In the genomic region with DNA sequence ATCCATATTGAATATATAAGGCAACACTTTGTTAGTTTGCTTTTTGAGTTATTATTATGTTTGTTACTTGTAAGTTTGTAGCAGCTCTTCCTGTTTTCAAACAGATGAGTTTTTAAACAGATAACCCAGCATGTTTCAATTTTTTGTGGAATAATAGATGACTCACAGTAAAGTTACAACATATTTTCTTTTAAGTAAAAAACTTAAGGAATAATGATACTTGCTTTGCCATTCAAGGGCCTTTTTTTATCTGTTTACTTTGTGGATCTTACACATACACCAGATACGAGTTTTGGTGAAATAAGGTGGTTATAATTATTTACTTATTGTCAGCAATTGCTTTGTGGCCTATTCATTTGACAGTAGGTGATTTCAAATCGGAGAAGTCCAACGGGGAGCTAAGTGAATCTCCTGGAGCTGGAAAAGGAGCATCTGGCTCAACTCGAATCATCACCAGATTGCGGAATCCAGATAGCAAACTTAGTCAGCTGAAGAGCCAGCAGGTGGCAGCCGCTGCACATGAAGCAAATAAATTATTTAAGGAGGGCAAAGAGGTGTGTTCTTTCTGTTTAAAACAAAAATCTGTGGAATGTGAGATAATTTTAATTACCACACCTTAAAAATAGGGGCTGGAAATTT, we compare ENCODE assay signal across 10 cellular contexts.
A peak's percentile ranks its signal among the peaks of the same experiment; 100 is the strongest.
DNase-seq lines count a peak whose midpoint lies in the region; ATAC-seq, FAIRE-seq and TF ChIP-seq lines count a peak whose summit lies in the region.
"Had no signal": no experiment of that assay in that cellular context is flagged by ENCODE, and none has a peak within 500 bp of the region (broad histone marks: within the 10 kb centered on the region; RNA-seq: fewer than 3 reads in every experiment).

No MANE protein-coding gene starts in this region.

- H3K27me3 Mint-ChIP-seq in H9 (ENCODE audit: low read depth), result no peaks in the 10 kb centered on the region
- H3K27me3 Mint-ChIP-seq in activated T-cell treated with anti-CD3 and anti-CD28 coated beads, Interleukin-2, amount 50 U/mL, for 24 hours, result no peaks in the 10 kb centered on the region
- H3K27me3 Mint-ChIP-seq: activated naive CD8-positive, alpha-beta T cell treated with anti-CD3 and anti-CD28 coated beads for 36 hours had no signal

- H3K4me2 ChIP-seq in A549 (peak overlapping the region; percentile 38; the same call in 1 of the 3 replicates), H9 (ENCODE audit: insufficient read depth, insufficient read length, low read length) (no peak overlapping the region)

- no peak overlapping the region for H3K56ac ChIP-seq in H9 (ENCODE audit: insufficient read length, low read depth, low read length)

- H2AK5ac ChIP-seq in H9 (ENCODE audit: insufficient read length, low read length), result no peak overlapping the region

- H4K20me1 ChIP-seq in H9 (ENCODE audit: control insufficient read depth, insufficient read depth, insufficient read length), result no peaks in the 10 kb centered on the region

- no peak overlapping the region for H4K91ac ChIP-seq in H9 (ENCODE audit: insufficient read length, low read depth, low read length)

- no peak overlapping the region for H2BK15ac ChIP-seq in H9 (ENCODE audit: low read depth, low read length)

- no peak overlapping the region for H3T11ph ChIP-seq in H9 (ENCODE audit: low read length)

- POLR2A ChIA-PET in A549 (lab: Yijun Ruan, JAX), result no interaction called here

- no peak overlapping the region for H2BK20ac ChIP-seq in H9 (ENCODE audit: low read depth, low read length, poor library complexity, severe bottlenecking)

- no peak for FAIRE-seq in A549 (lab: Jason Lieb, UNC)
- FAIRE-seq: G401.6 had no signal

- no peaks in the 10 kb centered on the region for H3K23me2 ChIP-seq in H9 (ENCODE audit: insufficient read length, low read depth, low read length, poor library complexity, severe bottlenecking)

- no peak overlapping the region for H3K4me3 Mint-ChIP-seq in H9
- H3K4me3 Mint-ChIP-seq in activated T-cell treated with anti-CD3 and anti-CD28 coated beads, Interleukin-2, amount 50 U/mL, for 24 hours, result no peak overlapping the region
- H3K4me3 Mint-ChIP-seq: activated naive CD8-positive, alpha-beta T cell treated with anti-CD3 and anti-CD28 coated beads for 36 hours had no signal

- no peak overlapping the region for H2BK120ac ChIP-seq in H9 (ENCODE audit: low read depth, low read length, poor library complexity, severe bottlenecking)

- H2BK12ac ChIP-seq in H9 (ENCODE audit: insufficient read length, low read depth, low read length), result no peak overlapping the region

- no peak overlapping the region for H3K4me3 ChIP-seq in A549

- H3K27ac ChIP-seq in A549 (no peak overlapping the region), H9 (ENCODE audit: insufficient read length, low read depth, low read length) (no peak overlapping the region), VCaP (peak overlapping the region; percentile 36)

- no peak overlapping the region for H4K5ac ChIP-seq in H9 (ENCODE audit: insufficient read length, low read depth, low read length)

- no peak overlapping the region for H3K18ac ChIP-seq in H9 (ENCODE audit: insufficient read length, low read depth, low read length)

- 31% methylated on average over 6 of the region's 6 CpGs for WGBS in A549 (ENCODE audit: missing lambda C conversion rate)
- WGBS in H9 (ENCODE audit: extremely low coverage, insufficient read length, low lambda C conversion rate), result no CpG with 5 or more reads among the region's 6 CpGs

- no peaks in the 10 kb centered on the region for H3K79me1 ChIP-seq in H9 (ENCODE audit: insufficient read depth, low read depth, low read length, poor library complexity, severe bottlenecking)

- CTCF ChIA-PET in A549 (lab: Yijun Ruan, JAX), result interaction anchor here (0.5 to 2.4 kb wide), 22 partner anchors 10 to 1343 kb away, joined by 3 to 19 read pairs (median 3); no protein-coding TSS in a partner anchor

- H3K9me3 Mint-ChIP-seq in H9, result no peaks in the 10 kb centered on the region
- no peaks in the 10 kb centered on the region for H3K9me3 Mint-ChIP-seq in activated T-cell treated with anti-CD3 and anti-CD28 coated beads, Interleukin-2, amount 50 U/mL, for 24 hours
- H3K9me3 Mint-ChIP-seq: activated naive CD8-positive, alpha-beta T cell treated with anti-CD3 and anti-CD28 coated beads for 36 hours had no signal

- ATAC-seq in A549 (peak; percentile 82 to 83), GM18867 (IDR thresholded peaks at IDR 0.05; ENCODE audit: unreplicated experiment) (no peak), GM21717 (IDR thresholded peaks at IDR 0.05; ENCODE audit: unreplicated experiment) (no peak), HG03135 (IDR thresholded peaks at IDR 0.05; ENCODE audit: unreplicated experiment) (no peak)

- H2BK5ac ChIP-seq in H9 (ENCODE audit: insufficient read length, low read length), result no peak overlapping the region

- no peak for TF ChIP-seq EP300 in A549 (IDR thresholded peaks at IDR 0.05)

- no peaks in the 10 kb centered on the region for H3K27me3 ChIP-seq in H9 (ENCODE audit: insufficient read depth, low read length)

- peak overlapping the region in 1 of 3 experiments; percentile 52; a peak in 2 of 7 replicates for H3K27ac Mint-ChIP-seq in H9
- no peak overlapping the region for H3K27ac Mint-ChIP-seq in activated T-cell treated with anti-CD3 and anti-CD28 coated beads, Interleukin-2, amount 50 U/mL, for 24 hours
- H3K27ac Mint-ChIP-seq: activated naive CD8-positive, alpha-beta T cell treated with anti-CD3 and anti-CD28 coated beads for 36 hours had no signal

- no peak overlapping the region for H4K8ac ChIP-seq in H9 (replicated peaks; ENCODE audit: insufficient read length, low read depth, low read length)

- H3K79me2 ChIP-seq in H9 (ENCODE audit: insufficient read depth, low read length), result no peaks in the 10 kb centered on the region; the same call in 1 of the 2 replicates

- peak; percentile 76 for TF ChIP-seq CTCF in A549 (IDR thresholded peaks at IDR 0.05)
- peak; percentile 13; the same call in 1 of the 3 replicates for TF ChIP-seq CTCF in H9 (conservative IDR thresholded peaks at IDR 0.05)
- peak; percentile 82 for TF ChIP-seq CTCF in VCaP (conservative IDR thresholded peaks at IDR 0.05)

- no peak overlapping the region for H2AFZ ChIP-seq in H9 (ENCODE audit: low read length)

- H3K14ac ChIP-seq in H9 (ENCODE audit: insufficient read depth, low read length), result no peak overlapping the region

- H3K23ac ChIP-seq in H9 (ENCODE audit: insufficient read length, low read depth, low read length), result no peak overlapping the region

- TF ChIP-seq POLR2A in A549 (IDR thresholded peaks at IDR 0.05; ENCODE audit: low read length), result no peak

- H3K9me3 ChIP-seq in A549 (no peaks in the 10 kb centered on the region), H9 (ENCODE audit: control insufficient read depth, low read depth, low read length) (no peaks in the 10 kb centered on the region)

- H3K36me3 Mint-ChIP-seq in H9 (ENCODE audit: insufficient read depth in 1 of 3, low read depth in 3 of 3), result peaks cover 33 to 81% (median 72%) of the 10 kb centered on the region in 3 experiments
- H3K36me3 Mint-ChIP-seq in activated T-cell treated with anti-CD3 and anti-CD28 coated beads, Interleukin-2, amount 50 U/mL, for 24 hours (ENCODE audit: low read depth), result peaks cover 79% of the 10 kb centered on the region

- DNase-seq in A549 (ENCODE audit: low read depth in 1 of 2, low spot score in 1 of 2), result peak; percentile 36 to 68
- DNase-seq in H9, result no peak
- DNase-seq in iris pigment epithelial cell (ENCODE audit: low read depth), result peak; percentile 74
- DNase-seq in activated T-cell treated with anti-CD3 and anti-CD28 coated beads, Interleukin-2, amount 50 U/mL, for 24 hours, result no peak
- DNase-seq: activated naive CD8-positive, alpha-beta T cell treated with anti-CD3 and anti-CD28 coated beads for 36 hours had no signal

- no peak overlapping the region for H3K4ac ChIP-seq in H9 (ENCODE audit: low read depth, low read length)

- peak; percentile 50 to 61; a peak in 4 of 5 replicates for TF ChIP-seq RAD21 in A549 (conservative IDR thresholded peaks at IDR 0.05 in 1 of 2, IDR thresholded peaks at IDR 0.05 in 1 of 2)

- H3K4me1 Mint-ChIP-seq in H9, result no peaks in the 10 kb centered on the region
- H3K4me1 Mint-ChIP-seq in activated T-cell treated with anti-CD3 and anti-CD28 coated beads, Interleukin-2, amount 50 U/mL, for 24 hours (ENCODE audit: low read depth), result peaks cover under 1% of the 10 kb centered on the region

- H3K4me1 ChIP-seq in A549 (peaks cover 12% of the 10 kb centered on the region; the same call in 2 of the 3 replicates), H9 (ENCODE audit: insufficient read depth, low read length) (no peaks in the 10 kb centered on the region)

- no peak overlapping the region for H3K9ac ChIP-seq in H9 (ENCODE audit: extremely low read depth, insufficient read length, low read length)

TF ChIP-seq in A549, 52 proteins besides CTCF, POLR2A, EP300 and RAD21:
- TF ChIP-seq CEBPB (IDR thresholded peaks at IDR 0.05), result peak; percentile 78 to 87
- peak; percentile 34; the same call in 2 of the 3 replicates for TF ChIP-seq SMC3 (IDR thresholded peaks at IDR 0.05)
- TF ChIP-seq CHD4 (IDR thresholded peaks at IDR 0.05; ENCODE audit: borderline replicate concordance), result no peak

Comparison
In these comparisons a context has a peak if more than half of its experiments do, and no peak if none do; other contexts are left out.
1. ATAC-seq: peak in A549 (2 of 2); none in GM18867 (single experiment), GM21717 (single experiment) and HG03135 (single experiment).
2. DNase-seq: peak in A549 (2 of 2) and iris pigment epithelial cell (single experiment); none in H9 (single experiment) and activated T-cell treated with anti-CD3 and anti-CD28 coated beads, Interleukin-2, amount 50 U/mL, for 24 hours (single experiment).
3. CTCF ChIP-seq: peak in every context shown above with its lines; median percentile 82 in VCaP; 76 in A549; 13 in H9.